Comparison of ENCODE assay signal across 9 cellular contexts in the genomic region with DNA sequence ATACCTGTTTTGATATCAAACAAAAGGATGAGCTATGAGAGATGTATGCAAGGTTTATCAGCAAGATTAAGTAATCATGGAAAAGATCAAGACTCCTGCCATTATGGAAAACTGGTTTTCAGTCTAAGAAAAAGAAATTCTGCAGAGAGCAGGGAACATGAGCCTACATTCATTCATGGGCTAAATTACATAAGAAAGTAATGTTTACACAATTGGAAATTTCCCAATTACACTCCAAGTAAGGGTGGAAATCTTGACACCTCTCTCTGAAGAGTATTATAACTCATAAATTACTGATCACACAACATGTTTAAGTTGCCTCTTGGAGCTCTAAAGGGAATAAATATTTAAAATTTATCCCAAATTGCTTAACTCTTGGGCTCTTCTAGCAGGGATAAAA.
"Had no signal": no experiment of that assay in that cellular context is flagged by ENCODE, and none has a peak within 500 bp of the region (broad histone marks: within the 10 kb centered on the region; RNA-seq: fewer than 3 reads in every experiment).

No MANE protein-coding gene starts in this region.

- H3K9me3 ChIP-seq: HAP-1 had no signal

- ATAC-seq: HCT116, HepG2 had no signal

- H3K4me3 ChIP-seq: HAP-1 had no signal

- H3K27ac ChIP-seq: HL-60, KMS-11 had no signal

- DNase-seq: GOT3, H7, HFFc6, KBM-7 had no signal
